ENCODE assay signal across 26 cellular contexts in genomic region chr12:57624441-57625220, GRCh38.
"Had no signal": no experiment of that assay in that cellular context is flagged by ENCODE, and none has a peak within 500 bp of the region (broad histone marks: within the 10 kb centered on the region; RNA-seq: fewer than 3 reads in every experiment).

No MANE protein-coding gene starts in this region.

- H3K9me3 ChIP-seq: breast epithelium, gastrocnemius medialis, left lung, mucosa of descending colon, neutrophil, ovary, right lobe of liver, thoracic aorta, uterus had no signal

- H3K27ac ChIP-seq: breast epithelium, gastrocnemius medialis, left lung, neutrophil, ovary, right lobe of liver, skin epidermis, thoracic aorta, uterus had no signal

- DNase-seq: activated CD4-positive, alpha-beta memory T cell treated with anti-CD3 and anti-CD28 coated beads, Interleukin-2, amount 10 ng/mL, durations not matched to agents 7 days and 5 days; activated CD4-positive, alpha-beta T cell treated with anti-CD3 and anti-CD28 coated beads for 1 hour; activated CD4-positive, alpha-beta T cell treated with anti-CD3 and anti-CD28 coated beads, Interleukin-2, amount 10 ng/mL, durations not matched to agents 7 days and 5 days; activated gamma-delta T cell; activated T-cell treated with anti-CD3 and anti-CD28 coated beads, Interleukin-2, amount 50 U/mL, for 24 hours; effector memory CD4-positive, alpha-beta T cell; gastrocnemius medialis; hippocampal formation; left lung; mesendoderm; mucosa of descending colon; ovary; stimulated activated CD4-positive, alpha-beta T cell treated with anti-CD3 and anti-CD28 coated beads, Interleukin-12 subunit alpha, Interleukin-12 subunit beta, amount 100 ng/mL, for 4 hours; stimulated activated CD4-positive, alpha-beta T cell treated with anti-CD3 and anti-CD28 coated beads, Interleukin-4, amount 100 ng/mL, for 24 hours; T-helper 2 cell; trophoblast cell; uterus had no signal

- FAIRE-seq: colon had no signal

- H3K4me3 ChIP-seq: breast epithelium, gastrocnemius medialis, left lung, lung, mucosa of descending colon, ovary, right lobe of liver, skin epidermis, thoracic aorta, uterus had no signal

- H3K36me3 ChIP-seq: breast epithelium, gastrocnemius medialis, left lung, neutrophil, ovary, right lobe of liver, uterus had no signal

- H3K27me3 ChIP-seq: ovary, uterus had no signal

- ATAC-seq: gastrocnemius medialis; left lung; mucosa of descending colon; natural killer cell treated with Interleukin-12 subunit alpha and Interleukin-12 subunit beta and Interleukin-15 and Interleukin-18, amount 100 ng/mL, for 72 hours; right lobe of liver; stimulated activated effector memory CD8-positive, alpha-beta T cell treated with anti-CD3 and anti-CD28 coated beads, Interleukin-12 subunit alpha, Interleukin-12 subunit beta, amount 100 ng/mL, for 72 hours had no signal
